In genomic region chr10:110863956-110864355, GRCh38 we compare ENCODE assay signal across 13 cellular contexts. TPM values are rescaled to one million over a fixed set of nuclear protein-coding genes. Genes with fewer than 3 reads are reported as not detected.
DNase-seq lines count a peak whose midpoint lies in the region; ATAC-seq, FAIRE-seq and TF ChIP-seq lines count a peak whose summit lies in the region.
"Had no signal": no experiment of that assay in that cellular context is flagged by ENCODE, and none has a peak within 500 bp of the region (broad histone marks: within the 10 kb centered on the region; RNA-seq: fewer than 3 reads in every experiment).

No MANE protein-coding gene starts in this region.

- H3K9me3 ChIP-seq in esophagus (ENCODE audit: control insufficient read depth in 2 of 2, insufficient read depth in 1 of 2, low read depth in 1 of 2, low read length in 1 of 2) (no peaks in the 10 kb centered on the region), spleen (no peaks in the 10 kb centered on the region)

- peak; percentile 76 for FAIRE-seq in GM12891 (lab: Jason Lieb, UNC)
- FAIRE-seq: endothelial cell of umbilical vein had no signal

- no peak overlapping the region for H3K4me3 ChIP-seq in esophagus (ENCODE audit: low read depth in 1 of 2, low read length in 2 of 2)
- peak overlapping the region in 1 of 8 donors; percentile 56 for H3K4me3 ChIP-seq in spleen

- no peak for TF ChIP-seq POLR2A in GM12891 (IDR thresholded peaks at IDR 0.05; ENCODE audit: low read depth, low read length)
- no peak for TF ChIP-seq POLR2A in spleen (IDR thresholded peaks at IDR 0.05)

- in situ Hi-C loops in G401 (cut with HindIII; ENCODE audit: low sequenced_read_pairs): no loop called here

- H3K27ac Mint-ChIP-seq in T-cell: peak overlapping the region; percentile 99

- H3K27ac ChIP-seq in esophagus (ENCODE audit: low read depth in 2 of 2, low read length in 1 of 2) (peak overlapping the region; percentile 57 to 98), spleen (peak overlapping the region; percentile 61 to 100 (median 99))

- H3K36me3 Mint-ChIP-seq in T-cell: no peaks in the 10 kb centered on the region

- H3K4me3 Mint-ChIP-seq in T-cell: peak overlapping the region in 2 of 3 donors; percentile 63 to 84

- H3K27me3 Mint-ChIP-seq in T-cell: no peaks in the 10 kb centered on the region

- DNase-seq in GM12891 (ENCODE audit: insufficient read length, low spot score): no peak
- DNase-seq in T-cell: no peak
- no peak for DNase-seq in spleen
- DNase-seq in NCI-H1694 treated with DMSO at 0.1 percent for 48 hours (lab: John Stamatoyannopoulos, UW): no peak
- DNase-seq in hypothalamus (lab: John Stamatoyannopoulos, UW): no peak
- DNase-seq in G401 (ENCODE audit: low spot score): no peak
- DNase-seq: GOT3, IMR-90, NCI-H2029, SW 1271 had no signal

- ATAC-seq in T-cell (replicated peaks in 1 of 4): no peak
- ATAC-seq in GM21526 (IDR thresholded peaks at IDR 0.05; ENCODE audit: low FRiP score, unreplicated experiment): no peak

- H3K4me1 Mint-ChIP-seq in T-cell: peaks cover 98 to 100% (median 99%) of the 10 kb centered on the region in 3 donors

- H3K9me3 Mint-ChIP-seq in T-cell: no peaks in the 10 kb centered on the region

- 90 to 93% methylated on average over 2 of the region's 2 CpGs for WGBS in esophagus, 2 donors
- 68 to 90% (median 84%) methylated on average over 2 of the region's 2 CpGs for WGBS in spleen, 5 donors

- intact Hi-C loops in spleen (cut with DNase I; ENCODE audit: low total_unique reads): no loop called here

- H3K27me3 ChIP-seq in esophagus (ENCODE audit: control insufficient read depth in 1 of 2, insufficient read depth in 2 of 2, low read length in 2 of 2): no peaks in the 10 kb centered on the region
- no peaks in the 10 kb centered on the region for H3K27me3 ChIP-seq in spleen (replicated peaks in 1 of 7)

- no peak for TF ChIP-seq CTCF in spleen (IDR thresholded peaks at IDR 0.05 in 8 of 11, conservative IDR thresholded peaks at IDR 0.05 in 3 of 11)

- H3K36me3 ChIP-seq in esophagus (ENCODE audit: control insufficient read depth in 2 of 2, insufficient read depth in 2 of 2, low read length in 1 of 2) (no peaks in the 10 kb centered on the region), spleen (no peaks in the 10 kb centered on the region)

- POLR2A ChIA-PET in T-cell (lab: Charles Lee): interaction anchor here (0.5 to 1.1 kb wide), 4 partner anchors 9 to 61 kb away, joined by 3 to 6 read pairs (median 4); no protein-coding TSS in a partner anchor

- CTCF ChIA-PET in T-cell (lab: Charles Lee): interaction anchor here (0.8 to 1.6 kb wide), 3 partner anchors 21 to 61 kb away, joined by 3 to 9 read pairs (median 3); no protein-coding TSS in a partner anchor

- H3K4me1 ChIP-seq in esophagus (ENCODE audit: control insufficient read depth in 2 of 2, insufficient read depth in 2 of 2, low read length in 1 of 2) (peaks cover 9 to 23% of the 10 kb centered on the region in 2 donors), spleen (peaks cover 90 to 100% (median 99%) of the 10 kb centered on the region in 6 donors)

TF ChIP-seq in GM12891, 5 proteins besides CTCF, POLR2A, EP300 and RAD21:
- TF ChIP-seq POU2F2 (IDR thresholded peaks at IDR 0.05; ENCODE audit: low read depth, low read length) (no peak), POLR2AphosphoS5 (IDR thresholded peaks at IDR 0.05; ENCODE audit: low read depth, low read length) (no peak), SPI1 (IDR thresholded peaks at IDR 0.05; ENCODE audit: low read depth, low read length) (no peak)

RNA-seq across cellular contexts. Expression of gene PDCD4, which starts 7.8 kb away (rescaled TPM):
- polyA plus RNA-seq in GM12891 (2012; ENCODE audit: low read depth, missing spikeins): 287 TPM
- total RNA-seq in T-cell (100 to 1,000 TPM; 239 to 335 (median 309) TPM), spleen (100 to 1,000 TPM; 128 to 201 (median 146) TPM)
- polyA plus RNA-seq in esophagus (100 to 1,000 TPM; 116 to 203 TPM), spleen (100 to 1,000 TPM; 121 to 204 (median 176) TPM)
- total RNA-seq in G401 (2014; rRNA removed; shearing (Covaris generic)): 10.8 and 43.0 TPM in 2 replicates

RNA-seq across cellular contexts. Expression of gene BBIP1, which starts 55.0 kb away (rescaled TPM):
- 19.9 TPM for polyA plus RNA-seq in GM12891 (2012; ENCODE audit: low read depth, missing spikeins)
- total RNA-seq in T-cell (10 to 100 TPM; 28.6 to 36.6 (median 32.0) TPM), spleen (10 to 100 TPM; 20.7 to 40.0 (median 34.4) TPM)
- polyA plus RNA-seq in esophagus (10 to 100 TPM; 10.9 to 14.7 TPM), spleen (10 to 100 TPM; 22.3 to 27.5 (median 22.5) TPM)
- total RNA-seq in G401 (2014; rRNA removed; shearing (Covaris generic)): 18.7 and 20.5 TPM in 2 replicates

RNA-seq across cellular contexts. Expression of gene SHOC2, which starts 55.4 kb away (rescaled TPM):
- polyA plus RNA-seq in GM12891 (2012; ENCODE audit: low read depth, missing spikeins): 24.4 TPM
- total RNA-seq in T-cell (10 to 100 TPM; 53.3 to 65.1 (median 54.0) TPM), spleen (10 to 100 TPM; 60.6 to 80.4 (median 72.2) TPM)
- polyA plus RNA-seq in esophagus (10 to 100 TPM; 15.3 to 16.6 TPM), spleen (10 to 100 TPM; 17.6 to 24.5 (median 20.5) TPM)
- 9.4 and 14.2 TPM in 2 replicates for total RNA-seq in G401 (2014; rRNA removed; shearing (Covaris generic))
